Comparison of ENCODE assay signal across 8 cellular contexts in the genomic region with DNA sequence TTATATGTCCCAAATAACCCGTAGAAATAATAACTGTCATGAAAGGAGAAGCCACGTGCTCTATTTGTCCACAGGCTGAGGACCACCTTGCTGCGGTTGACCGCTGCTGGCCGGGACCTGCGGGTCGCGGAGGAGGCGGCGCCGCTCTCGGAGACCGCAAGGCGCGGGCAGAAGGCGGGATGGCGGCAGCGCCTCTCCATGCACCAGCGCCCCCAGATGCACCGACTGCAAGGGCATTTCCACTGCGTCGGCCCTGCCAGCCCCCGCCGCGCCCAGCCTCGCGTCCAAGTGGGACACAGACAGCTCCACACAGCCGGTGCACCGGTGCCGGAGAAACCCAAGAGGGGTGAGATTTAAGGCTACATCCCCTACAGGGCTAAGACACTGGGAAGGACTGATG. TPM values are rescaled to one million over a fixed set of nuclear protein-coding genes. Genes with fewer than 3 reads are reported as not detected.
DNase-seq lines count a peak whose midpoint lies in the region; ATAC-seq, FAIRE-seq and TF ChIP-seq lines count a peak whose summit lies in the region.

No MANE protein-coding gene starts in this region.

- H3K9ac ChIP-seq in Loucy (ENCODE audit: low read depth, low read length, poor library complexity, severe bottlenecking) (no peak overlapping the region), kidney (ENCODE audit: low read length in 2 of 2) (no peak overlapping the region)

- H3K27me3 Mint-ChIP-seq in CD14-positive monocyte (ENCODE audit: low read depth in 3 of 3) = peaks cover 22 to 33% (median 26%) of the 10 kb centered on the region in 3 donors

- no peaks in the 10 kb centered on the region for H4K20me1 ChIP-seq in Loucy (ENCODE audit: insufficient read depth, low read length, poor library complexity, severe bottlenecking)

- peaks cover 0 to 9% (median 0%) of the 10 kb centered on the region in 7 donors for H3K9me3 Mint-ChIP-seq in CD14-positive monocyte

- no peak for TF ChIP-seq EP300 in sigmoid colon (IDR thresholded peaks at IDR 0.05)

- 1% methylated on average over 30 of the region's 30 CpGs for WGBS in sigmoid colon, 2 donors

- H3K27me3 ChIP-seq in Loucy (ENCODE audit: insufficient read depth, low read length, poor library complexity, severe bottlenecking) (no peaks in the 10 kb centered on the region), cardiac muscle cell (peaks cover 8% of the 10 kb centered on the region), sigmoid colon (peaks cover 0 to 29% (median 0%) of the 10 kb centered on the region in 3 donors)

- no peak for ATAC-seq in omental fat pad (ENCODE audit: low FRiP score)
- ATAC-seq in HG03196 (IDR thresholded peaks at IDR 0.05; ENCODE audit: unreplicated experiment) = no peak

- no peaks in the 10 kb centered on the region for H3K4me1 ChIP-seq in Loucy (ENCODE audit: insufficient read depth, low read length, poor library complexity, severe bottlenecking)
- H3K4me1 ChIP-seq in cardiac muscle cell (ENCODE audit: low read depth) = no peaks in the 10 kb centered on the region
- H3K4me1 ChIP-seq in sigmoid colon = peaks cover 0 to 6% (median 5%) of the 10 kb centered on the region in 4 donors
- H3K4me1 ChIP-seq in kidney (ENCODE audit: control insufficient read depth in 1 of 2, insufficient read depth in 1 of 2, low read depth in 1 of 2, low read length in 2 of 2) = peaks cover 0 to 2% of the 10 kb centered on the region in 2 donors

- no peak for TF ChIP-seq POLR2A in sigmoid colon (IDR thresholded peaks at IDR 0.05)

- no peaks in the 10 kb centered on the region for H3K36me3 ChIP-seq in Loucy (ENCODE audit: insufficient read depth, low read length)
- no peaks in the 10 kb centered on the region for H3K36me3 ChIP-seq in cardiac muscle cell
- H3K36me3 ChIP-seq in sigmoid colon = no peaks in the 10 kb centered on the region
- no peaks in the 10 kb centered on the region for H3K36me3 ChIP-seq in kidney (ENCODE audit: control insufficient read depth in 1 of 2, insufficient read depth in 2 of 2, low read length in 2 of 2)

- no peaks in the 10 kb centered on the region for H3K79me2 ChIP-seq in Loucy (ENCODE audit: insufficient read depth, low read length)

- H3K4me1 Mint-ChIP-seq in CD14-positive monocyte = peaks cover 8% of the 10 kb centered on the region

- peak overlapping the region; percentile 30 for H3K4me2 ChIP-seq in Loucy (ENCODE audit: low read depth, low read length, poor library complexity, severe bottlenecking)

- DNase-seq in CD14-positive monocyte (ENCODE audit: low spot score) = no peak
- DNase-seq in activated T-cell treated with anti-CD3 and anti-CD28 coated beads for 48 hours (ENCODE audit: low read depth) = peak; percentile 18
- DNase-seq in cardiac muscle cell (ENCODE audit: low read depth in 1 of 2, low spot score in 1 of 2) = peak in 1 of 2 donors; percentile 58
- DNase-seq in sigmoid colon = no peak
- no peak for DNase-seq in omental fat pad (ENCODE audit: low spot score)
- DNase-seq in kidney = no peak

- H3K4me3 ChIP-seq in Loucy (ENCODE audit: low read length, poor library complexity, severe bottlenecking) (no peak overlapping the region), cardiac muscle cell (peak overlapping the region; percentile 9), sigmoid colon (peak overlapping the region in 3 of 4 donors; percentile 11 to 26 (median 16)), kidney (ENCODE audit: low read length in 2 of 2) (peak overlapping the region in 1 of 2 donors; percentile 48)

- no peak overlapping the region for H3K27ac Mint-ChIP-seq in CD14-positive monocyte

- intact Hi-C loops in CD14-positive monocyte (cut with micrococcal nuclease) (no loop called here), sigmoid colon (cut with DNase I) (no loop called here), kidney (cut with DNase I) (no loop called here)

- TF ChIP-seq CTCF in CD14-positive monocyte (IDR thresholded peaks at IDR 0.05) (no peak), Loucy (conservative IDR thresholded peaks at IDR 0.05; ENCODE audit: low read length) (no peak), cardiac muscle cell (IDR thresholded peaks at IDR 0.05; ENCODE audit: low read depth, low read length) (no peak), sigmoid colon (IDR thresholded peaks at IDR 0.05) (no peak), omental fat pad (IDR thresholded peaks at IDR 0.05) (no peak), kidney (IDR thresholded peaks at IDR 0.05; ENCODE audit: borderline replicate concordance, extremely low read depth, insufficient read depth) (no peak)

- H3K9me3 ChIP-seq in Loucy (ENCODE audit: insufficient read depth, low read depth, low read length) = no peaks in the 10 kb centered on the region
- H3K9me3 ChIP-seq in cardiac muscle cell (ENCODE audit: low read depth) = no peaks in the 10 kb centered on the region
- no peaks in the 10 kb centered on the region for H3K9me3 ChIP-seq in sigmoid colon
- H3K9me3 ChIP-seq in kidney (ENCODE audit: control insufficient read depth in 1 of 2, low read length in 2 of 2) = no peaks in the 10 kb centered on the region

- H3F3A ChIP-seq in Loucy (ENCODE audit: low read depth) = no peaks in the 10 kb centered on the region

- H3K4me3 Mint-ChIP-seq in CD14-positive monocyte = peak overlapping the region; percentile 66 to 87

- H3K27ac ChIP-seq in cardiac muscle cell = no peak overlapping the region
- H3K27ac ChIP-seq in sigmoid colon = no peak overlapping the region
- H3K27ac ChIP-seq in kidney (ENCODE audit: low read depth in 2 of 2, low read length in 2 of 2) = no peak overlapping the region

- H3K36me3 Mint-ChIP-seq in CD14-positive monocyte = no peaks in the 10 kb centered on the region

- H3K9me2 ChIP-seq in Loucy (replicated peaks; ENCODE audit: low read depth, low read length) = no peaks in the 10 kb centered on the region

- H2AFZ ChIP-seq in Loucy (ENCODE audit: low read length) = no peak overlapping the region

- FAIRE-seq in kidney (lab: Jason Lieb, UNC) = no peak

RNA-seq across cellular contexts. Expression of gene RPGRIP1, which starts 21.0 kb away (rescaled TPM):
- 1 to 10 TPM; 4.7 to 7.4 TPM for polyA plus RNA-seq in CD14-positive monocyte
- 0.14 TPM in 1 of 2 replicates, not detected in the other for total RNA-seq in cardiac muscle cell
- 0.31 TPM in 1 of 2 replicates, not detected in the other for polyA plus RNA-seq in cardiac muscle cell
- under 1 TPM in 1 of 4 donors, not detected in 3; 0.27 TPM for total RNA-seq in sigmoid colon
- under 1 TPM; 0.25 to 0.60 (median 0.46) TPM for polyA plus RNA-seq in sigmoid colon
- total RNA-seq in omental fat pad = 1 to 10 TPM in 1 of 4 donors, under 1 TPM in 3; 0.19 to 1.2 (median 0.53) TPM
- 0.47 TPM for total RNA-seq in kidney
- polyA plus RNA-seq in kidney (ENCODE audit: insufficient read depth, low read depth, low replicate concordance) = not detected

RNA-seq across cellular contexts. Expression of gene HNRNPC, which starts 31.6 kb away (rescaled TPM):
- polyA plus RNA-seq in CD14-positive monocyte = 100 to 1,000 TPM; 580 to 609 TPM
- 564 and 928 TPM in 2 replicates for total RNA-seq in cardiac muscle cell
- 650 and 986 TPM in 2 replicates for polyA plus RNA-seq in cardiac muscle cell
- 100 to 1,000 TPM; 365 to 449 (median 404) TPM for total RNA-seq in sigmoid colon
- polyA plus RNA-seq in sigmoid colon = 100 to 1,000 TPM; 369 to 645 (median 419) TPM
- 100 to 1,000 TPM; 361 to 619 (median 454) TPM for total RNA-seq in omental fat pad
- total RNA-seq in kidney = 398 TPM
- polyA plus RNA-seq in kidney (ENCODE audit: insufficient read depth, low read depth, low replicate concordance) = 462 TPM
